11 cellular contexts compared by ENCODE assay signal in the genomic region with DNA sequence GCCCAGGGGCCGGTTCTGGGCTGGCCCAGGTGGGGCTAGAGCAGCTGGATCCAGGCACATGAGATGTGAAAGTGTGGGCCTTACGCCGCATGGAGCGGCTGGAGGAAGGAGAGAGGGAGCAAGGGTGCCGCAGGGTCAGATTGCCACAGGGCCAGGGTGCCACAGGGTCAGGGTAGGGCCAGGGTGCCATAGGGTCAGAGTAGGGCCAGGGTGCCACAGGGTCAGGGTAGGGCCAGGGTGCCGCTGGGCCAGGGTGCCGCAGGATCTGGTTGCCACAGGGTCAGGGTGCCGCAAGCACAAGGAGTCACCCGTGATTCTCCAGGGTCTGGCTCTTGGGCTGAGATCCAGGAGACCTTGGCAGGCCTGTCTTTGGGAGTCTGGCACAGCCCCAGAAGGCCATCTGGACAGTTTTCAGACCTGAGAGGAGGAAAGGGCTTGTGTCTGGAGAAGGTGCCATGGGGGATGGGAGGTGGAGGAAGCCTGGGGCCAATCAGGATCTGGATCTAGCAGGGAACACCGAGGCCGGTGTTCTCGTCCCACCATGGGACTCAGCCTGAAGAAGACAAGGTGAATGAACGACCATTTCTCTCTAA. TPM values are rescaled to one million over a fixed set of nuclear protein-coding genes. Genes with fewer than 3 reads are reported as not detected.
DNase-seq lines count a peak whose midpoint lies in the region; ATAC-seq, FAIRE-seq and TF ChIP-seq lines count a peak whose summit lies in the region.
"Had no signal": no experiment of that assay in that cellular context is flagged by ENCODE, and none has a peak within 500 bp of the region (broad histone marks: within the 10 kb centered on the region; RNA-seq: fewer than 3 reads in every experiment).

No MANE protein-coding gene starts in this region.

- H3K27me3 ChIP-seq in adrenal gland (no peaks in the 10 kb centered on the region), stomach smooth muscle (ENCODE audit: control insufficient read depth in 1 of 2, insufficient read depth in 2 of 2, low read length in 2 of 2) (no peaks in the 10 kb centered on the region)

- no peak for FAIRE-seq in GM12892 (lab: Jason Lieb, UNC)

- no peak for TF ChIP-seq CTCF in adrenal gland (IDR thresholded peaks at IDR 0.05)

- no peak for TF ChIP-seq POLR2A in adrenal gland (IDR thresholded peaks at IDR 0.05)
- TF ChIP-seq POLR2A in GM12892 (IDR thresholded peaks at IDR 0.05; ENCODE audit: low read depth, low read length): no peak

- no peak overlapping the region for H3K4me3 ChIP-seq in adrenal gland
- peak overlapping the region; percentile 40 to 52 for H3K4me3 ChIP-seq in stomach smooth muscle (ENCODE audit: low read length in 2 of 2)

- 28 to 58% (median 41%) methylated on average over 8 to 13 of the region's 13 CpGs for WGBS in adrenal gland, 4 donors

- H3K4me1 ChIP-seq in adrenal gland (replicated peaks in 1 of 2) (peaks cover 12 to 16% of the 10 kb centered on the region in 2 donors), stomach smooth muscle (ENCODE audit: control insufficient read depth, insufficient read depth, low read length) (peaks cover 46% of the 10 kb centered on the region)

- H3K36me3 ChIP-seq in adrenal gland (replicated peaks in 1 of 2): peaks cover 0 to 46% of the 10 kb centered on the region in 2 donors
- peaks cover 17 to 30% of the 10 kb centered on the region in 2 donors for H3K36me3 ChIP-seq in stomach smooth muscle (ENCODE audit: control insufficient read depth in 2 of 2, insufficient read depth in 2 of 2, low read length in 2 of 2)

- intact Hi-C loops in adrenal gland (cut with DNase I): no loop called here

- ATAC-seq in HG02885 (IDR thresholded peaks at IDR 0.05; ENCODE audit: poor library complexity, unreplicated experiment): no peak

- H3K27ac ChIP-seq in adrenal gland (peak overlapping the region in 3 of 5 donors; percentile 33 to 73 (median 47)), stomach smooth muscle (ENCODE audit: low read length) (peak overlapping the region; percentile 58)

- no peak overlapping the region for H3K9ac ChIP-seq in stomach smooth muscle (ENCODE audit: low read length in 2 of 2)

- H3K9me3 ChIP-seq in adrenal gland (replicated peaks in 1 of 3) (no peaks in the 10 kb centered on the region), stomach smooth muscle (ENCODE audit: control insufficient read depth in 2 of 2, low read length in 2 of 2) (no peaks in the 10 kb centered on the region)

- DNase-seq in NCI-H2171 treated with DMSO at 0.1 percent for 48 hours (lab: John Stamatoyannopoulos, UW) (peak; percentile 27), NCI-H2171 (lab: John Stamatoyannopoulos, UW) (no peak), adrenal gland (peak in 6 of 7 donors; percentile 68 to 90 (median 84)), iris pigment epithelial cell (ENCODE audit: low read depth) (peak; percentile 30), GM12892 (ENCODE audit: insufficient read length) (no peak), NCI-H1417 treated with DMSO at 0.1 percent for 48 hours (lab: John Stamatoyannopoulos, UW) (no peak)
- DNase-seq: 8988T; central memory CD4-positive, alpha-beta T cell had no signal

RNA-seq across cellular contexts. Expression of a gene that starts 42.5 kb away (rescaled TPM):
- total RNA-seq in adrenal gland: 100 to 1,000 TPM in 5 of 8 donors, 10 to 100 TPM in 3; 73.4 to 123 (median 104) TPM
- 10 to 100 TPM; 36.3 to 65.1 (median 43.3) TPM for polyA plus RNA-seq in adrenal gland
- 48.4 TPM for polyA plus RNA-seq in GM12892 (2012; ENCODE audit: missing spikeins)

RNA-seq across cellular contexts. Expression of a gene that starts 54.9 kb away (rescaled TPM):
- total RNA-seq in adrenal gland: not detected
- polyA plus RNA-seq in adrenal gland: not detected
- polyA plus RNA-seq in GM12892 (2012; ENCODE audit: missing spikeins): not detected
- total RNA-seq: kidney epithelial cell had no signal

RNA-seq across cellular contexts. Expression of a gene that starts 58.8 kb away (rescaled TPM):
- total RNA-seq in adrenal gland: 1,000 to 10,000 TPM in 6 of 8 donors, 100 to 1,000 TPM in 2; 927 to 1,685 (median 1,368) TPM
- polyA plus RNA-seq in adrenal gland: 1,000 to 10,000 TPM; 2,027 to 3,246 (median 2,815) TPM
- polyA plus RNA-seq in GM12892 (2012; ENCODE audit: missing spikeins): 4,815 TPM

Comparison
In these comparisons a context has a peak if more than half of its experiments do, and no peak if none do; other contexts are left out.
1. DNase-seq: peak in NCI-H2171 treated with DMSO at 0.1 percent for 48 hours (single experiment), adrenal gland (6 of 7) and iris pigment epithelial cell (single experiment); none in NCI-H2171 (single experiment), GM12892 (single experiment) and NCI-H1417 treated with DMSO at 0.1 percent for 48 hours (single experiment).
2. H3K4me3 ChIP-seq: peak in stomach smooth muscle (2 of 2); none in adrenal gland (0 of 4).